In genomic region chr16:31713945-31714898, GRCh38 we compare ENCODE assay signal across 8 cellular contexts.
DNase-seq lines count a peak whose midpoint lies in the region; ATAC-seq and TF ChIP-seq lines count a peak whose summit lies in the region.

No MANE protein-coding gene starts in this region.

- peak; percentile 16 for DNase-seq in DMS53 (lab: John Stamatoyannopoulos, UW)
- DNase-seq in DMS53 treated with DMSO at 0.1 percent for 48 hours (lab: John Stamatoyannopoulos, UW; ENCODE audit: unreplicated experiment), result no peak
- no peak for DNase-seq in RWPE1 (ENCODE audit: low spot score)
- peak; percentile 90 for DNase-seq in endodermal cell

- H3K36me3 ChIP-seq in endodermal cell (ENCODE audit: control insufficient read depth, insufficient read depth, low read length) (peaks cover 16% of the 10 kb centered on the region), neural cell (ENCODE audit: insufficient read depth, low read length) (peaks cover 4% of the 10 kb centered on the region)

- no peaks in the 10 kb centered on the region for H3K9me3 Mint-ChIP-seq in endodermal cell

- H2AFZ ChIP-seq in neural cell (ENCODE audit: low read depth, low read length), result peak overlapping the region; percentile 77

- no peaks in the 10 kb centered on the region for H3F3A ChIP-seq in neural cell (ENCODE audit: insufficient read depth, low read length, poor library complexity, severe bottlenecking)

- H3K27me3 ChIP-seq in endodermal cell (ENCODE audit: control insufficient read depth, insufficient read depth, low read length, poor library complexity, severe bottlenecking) (no peaks in the 10 kb centered on the region), neural cell (ENCODE audit: insufficient read depth, low read depth, low read length) (no peaks in the 10 kb centered on the region)

- H4K20me1 ChIP-seq in neural cell (ENCODE audit: insufficient read depth), result no peaks in the 10 kb centered on the region

- H3K4me1 ChIP-seq in endodermal cell (ENCODE audit: control insufficient read depth, insufficient read depth, low read length), result peaks cover 2% of the 10 kb centered on the region

- peak overlapping the region; percentile 96 for H3K9ac ChIP-seq in endodermal cell (ENCODE audit: extremely low read depth, low read length, poor library complexity, severe bottlenecking)
- peak overlapping the region; percentile 90 for H3K9ac ChIP-seq in neural cell (ENCODE audit: low read length)

- H3K4me2 ChIP-seq in neural cell (ENCODE audit: low read length), result peak overlapping the region; percentile 34

- H3K4me1 Mint-ChIP-seq in endodermal cell, result peaks cover 25% of the 10 kb centered on the region

- no peak for ATAC-seq in HG02973 (IDR thresholded peaks at IDR 0.05; ENCODE audit: unreplicated experiment)
- no peak for ATAC-seq in HG03175 (IDR thresholded peaks at IDR 0.05; ENCODE audit: unreplicated experiment)
- ATAC-seq in HG03520 (IDR thresholded peaks at IDR 0.05; ENCODE audit: unreplicated experiment), result no peak

- TF ChIP-seq CTCF in RWPE1 (conservative IDR thresholded peaks at IDR 0.05; ENCODE audit: low read depth) (no peak), endodermal cell (conservative IDR thresholded peaks at IDR 0.05) (peak; percentile 83), neural cell (IDR thresholded peaks at IDR 0.05; ENCODE audit: poor library complexity, severe bottlenecking) (peak; percentile 69)

- H3K9me3 ChIP-seq in endodermal cell (ENCODE audit: control insufficient read depth, low read length) (no peaks in the 10 kb centered on the region), neural cell (ENCODE audit: low read length) (no peaks in the 10 kb centered on the region)

- peak overlapping the region; percentile 96 for H3K4me3 Mint-ChIP-seq in endodermal cell

- POLR2A ChIA-PET in RWPE1 (lab: Yijun Ruan, JAX; ENCODE audit: low non-redundant PET), result no interaction called here

- H3K9me2 ChIP-seq in neural cell (ENCODE audit: insufficient read depth, low read length), result no peaks in the 10 kb centered on the region

- TF ChIP-seq EP300 in neural cell (conservative IDR thresholded peaks at IDR 0.05; ENCODE audit: poor library complexity, severe bottlenecking), result no peak

- H3K4me3 ChIP-seq in endodermal cell (ENCODE audit: low read length), result peak overlapping the region; percentile 93
- H3K4me3 ChIP-seq in neural cell (ENCODE audit: low read length), result peak overlapping the region; percentile 94

- H3K36me3 Mint-ChIP-seq in endodermal cell (ENCODE audit: low read depth), result peaks cover 49% of the 10 kb centered on the region

- H3K27me3 Mint-ChIP-seq in endodermal cell (ENCODE audit: insufficient read depth), result no peaks in the 10 kb centered on the region

- H3K27ac ChIP-seq in RWPE1 (peak overlapping the region; percentile 92), endodermal cell (ENCODE audit: low read depth, low read length) (peak overlapping the region; percentile 97), neural cell (ENCODE audit: low read length) (peak overlapping the region; percentile 89)

- peak overlapping the region; percentile 100 for H3K27ac Mint-ChIP-seq in endodermal cell

- CTCF ChIA-PET in RWPE1 (lab: Yijun Ruan, JAX), result interaction anchor here (0.6 kb wide), 1 partner anchor 714 kb away, joined by 3 read pairs; no protein-coding TSS in a partner anchor

- peaks cover 34% of the 10 kb centered on the region for H3K79me2 ChIP-seq in neural cell (replicated peaks; ENCODE audit: insufficient read depth, low read length)

- TF ChIP-seq RAD21 in neural cell (conservative IDR thresholded peaks at IDR 0.05), result no peak

- WGBS in endodermal cell (ENCODE audit: insufficient coverage in 1 of 2, insufficient read length in 1 of 2), 2 experiments, result 56 to 74% methylated on average over 6 to 10 of the region's 12 CpGs

TF ChIP-seq in neural cell, 6 proteins besides CTCF, POLR2A, EP300 and RAD21:
- TF ChIP-seq MXI1 (conservative IDR thresholded peaks at IDR 0.05; ENCODE audit: poor library complexity, severe bottlenecking) (no peak), EZH2 (IDR thresholded peaks at IDR 0.05; ENCODE audit: borderline replicate concordance, insufficient read depth, low read length, poor library complexity, severe bottlenecking) (no peak), POLR2AphosphoS5 (IDR thresholded peaks at IDR 0.05) (no peak)

Comparison
In these comparisons a context has a peak if more than half of its experiments do, and no peak if none do; other contexts are left out.
1. DNase-seq: peak in DMS53 (single experiment) and endodermal cell (single experiment); none in DMS53 treated with DMSO at 0.1 percent for 48 hours (single experiment) and RWPE1 (single experiment).
2. Peak in every context shown above with its lines, with median percentiles within 50 percentile points of each other: H3K27ac ChIP-seq.